In the genomic region with DNA sequence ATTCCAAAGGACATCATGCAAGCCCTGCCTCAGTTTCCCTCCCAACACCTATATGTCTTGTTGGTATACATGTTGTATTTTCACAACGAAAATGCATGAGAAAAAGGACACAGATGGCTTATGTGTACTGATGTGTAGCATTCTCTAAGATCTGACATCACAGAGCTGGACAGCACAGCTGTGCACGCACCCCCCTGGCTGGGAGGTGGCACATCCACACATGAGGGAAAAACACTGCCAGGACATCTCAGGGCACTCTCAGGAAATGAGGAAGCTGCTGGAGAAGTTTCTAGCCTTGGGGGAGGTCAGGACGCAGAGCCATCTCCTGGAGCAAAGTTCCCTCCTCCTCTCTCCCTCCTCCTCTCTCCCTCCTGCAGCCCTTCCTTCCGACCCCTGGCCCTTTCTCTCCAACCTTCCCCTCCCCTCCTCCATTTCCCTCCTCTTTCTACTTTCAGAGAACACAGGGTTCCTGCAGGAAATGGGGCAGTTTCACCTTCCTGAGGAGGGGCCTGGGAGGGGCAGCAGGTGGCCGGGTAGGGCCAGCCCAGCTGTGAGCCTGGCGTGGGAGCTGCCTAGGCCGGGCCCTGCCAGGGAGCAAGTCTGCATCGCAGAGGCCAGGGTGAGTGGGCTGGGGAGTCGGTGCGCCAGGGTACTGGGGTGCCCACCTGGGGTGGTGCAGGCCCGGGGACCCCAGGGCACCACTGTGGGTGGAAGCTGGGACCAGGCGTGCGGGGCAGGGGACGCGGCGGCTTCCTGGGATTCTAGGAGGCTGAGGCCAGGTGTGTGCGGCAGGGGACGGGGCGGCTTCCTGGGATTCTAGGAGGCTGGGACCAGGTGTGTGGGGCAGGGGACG, we compare ENCODE assay signal across 18 cellular contexts. TPM values are rescaled to one million over a fixed set of nuclear protein-coding genes. Genes with fewer than 3 reads are reported as not detected.
A peak's percentile ranks its signal among the peaks of the same experiment; 100 is the strongest.
DNase-seq lines count a peak whose midpoint lies in the region; ATAC-seq, FAIRE-seq and TF ChIP-seq lines count a peak whose summit lies in the region.
"Had no signal": no experiment of that assay in that cellular context is flagged by ENCODE, and none has a peak within 500 bp of the region (broad histone marks: within the 10 kb centered on the region; RNA-seq: fewer than 3 reads in every experiment).

TSS of gene DPEP1 (plus strand) at position 542 of the 853 bp plus-strand sequence. CDS start 16,769 bp downstream, outside the sequence.

- TF ChIP-seq CTCF in astrocyte (IDR thresholded peaks at IDR 0.05; ENCODE audit: insufficient read depth, low read depth, low read length) (no peak), mesothelial cell of epicardium (IDR thresholded peaks at IDR 0.05; ENCODE audit: unreplicated experiment) (no peak)

- H3K27me3 ChIP-seq in astrocyte (ENCODE audit: insufficient read depth, low read length) = no peaks in the 10 kb centered on the region

- H3K4me3 ChIP-seq in astrocyte (ENCODE audit: insufficient read depth, low read depth, low read length) = no peak within 1 kb of the TSS
- H3K4me3 ChIP-seq: adrenal gland, esophagus squamous epithelium had no signal

- H3K4me2 ChIP-seq in astrocyte (ENCODE audit: low read length) = no peak within 1 kb of the TSS

- peaks cover 10% of the 10 kb centered on the region for H3K27me3 Mint-ChIP-seq in astrocyte (ENCODE audit: low read depth, unreplicated experiment)
- H3K27me3 Mint-ChIP-seq in mesothelial cell of epicardium (ENCODE audit: low read depth) = peaks cover 3% of the 10 kb centered on the region
- H3K27me3 Mint-ChIP-seq: T-helper 17 cell had no signal

- H3K4me3 Mint-ChIP-seq in astrocyte (ENCODE audit: unreplicated experiment) (no peak within 1 kb of the TSS), mesothelial cell of epicardium (no peak within 1 kb of the TSS)
- H3K4me3 Mint-ChIP-seq: T-helper 17 cell had no signal

- H3K27ac Mint-ChIP-seq in astrocyte (ENCODE audit: unreplicated experiment) = peak within 1 kb of the TSS; percentile 58
- H3K27ac Mint-ChIP-seq in mesothelial cell of epicardium = peak within 1 kb of the TSS; percentile 44
- H3K27ac Mint-ChIP-seq: T-helper 17 cell had no signal

- peaks cover 4% of the 10 kb centered on the region for H3K4me1 Mint-ChIP-seq in astrocyte (ENCODE audit: low read depth, unreplicated experiment)
- H3K4me1 Mint-ChIP-seq in mesothelial cell of epicardium = peaks cover 8% of the 10 kb centered on the region

- no peaks in the 10 kb centered on the region for H3K36me3 ChIP-seq in astrocyte (ENCODE audit: insufficient read depth, low read length)
- H3K36me3 ChIP-seq: adrenal gland, esophagus squamous epithelium had no signal

- no peak within 1 kb of the TSS for H3K27ac ChIP-seq in astrocyte (ENCODE audit: low read depth, low read length)
- H3K27ac ChIP-seq: adrenal gland, esophagus squamous epithelium had no signal

- H4K20me1 ChIP-seq in astrocyte (ENCODE audit: insufficient read depth, low read length) = no peaks in the 10 kb centered on the region

- H3K9ac ChIP-seq in astrocyte (ENCODE audit: low read length) = no peak within 1 kb of the TSS

- H3K36me3 Mint-ChIP-seq in astrocyte (ENCODE audit: low read depth, unreplicated experiment) = no peaks in the 10 kb centered on the region
- no peaks in the 10 kb centered on the region for H3K36me3 Mint-ChIP-seq in mesothelial cell of epicardium

- H3K9me3 ChIP-seq in astrocyte (ENCODE audit: insufficient read depth, low read depth, low read length) = no peaks in the 10 kb centered on the region
- H3K9me3 ChIP-seq: adrenal gland, esophagus squamous epithelium had no signal

- no peak for ATAC-seq in HG03342 (IDR thresholded peaks at IDR 0.05; ENCODE audit: unreplicated experiment)
- ATAC-seq: PC-3, T-helper 17 cell had no signal

- no peaks in the 10 kb centered on the region for H3K79me2 ChIP-seq in astrocyte (ENCODE audit: insufficient read depth, low read length)

- no peaks in the 10 kb centered on the region for H3K9me3 Mint-ChIP-seq in astrocyte (ENCODE audit: unreplicated experiment)
- H3K9me3 Mint-ChIP-seq in mesothelial cell of epicardium = no peaks in the 10 kb centered on the region

- no peak for FAIRE-seq in astrocyte (lab: Jason Lieb, UNC)

- H3K4me1 ChIP-seq in astrocyte (ENCODE audit: insufficient read depth, low read length) = peaks cover 6% of the 10 kb centered on the region
- H3K4me1 ChIP-seq: adrenal gland had no signal

- H2AFZ ChIP-seq in astrocyte (ENCODE audit: low read depth, low read length) = no peak within 1 kb of the TSS

- DNase-seq in CD1c-positive myeloid dendritic cell (ENCODE audit: extremely low spot score) (peak; percentile 31), Kasumi-1 (lab: John Stamatoyannopoulos, UW) (peak; percentile 32 to 46), astrocyte (ENCODE audit: low read depth) (no peak), mesothelial cell of epicardium (ENCODE audit: low spot score in 2 of 2, unreplicated experiment in 2 of 2) (no peak), SK-N-DZ (ENCODE audit: low spot score) (no peak), AG08395 (ENCODE audit: low spot score) (no peak), NCI-H128 (lab: John Stamatoyannopoulos, UW; ENCODE audit: unreplicated experiment) (no peak)
- DNase-seq: activated CD4-positive, alpha-beta T cell treated with anti-CD3 and anti-CD28 coated beads for 4 hours; activated T-cell treated with anti-CD3 and anti-CD28 coated beads, Interleukin-2, amount 50 U/mL, for 1 hour; adrenal gland; DMS153; esophagus squamous epithelium; NCI-H1048; NCI-H345; nucleus accumbens; PC-3; T-helper 17 cell had no signal

RNA-seq across cellular contexts. Expression of gene DPEP1, which starts in this region (rescaled TPM):
- total RNA-seq in astrocyte (0.11 and 0.22 TPM in 2 replicates), mesothelial cell of epicardium (0.36 to 0.47 TPM (median 0.38 TPM) in 3 replicates)
- polyA plus RNA-seq in SK-N-DZ (2014; cell fraction: cytosol; rRNA removed) = 0.59 and 1.1 TPM in 2 replicates
- polyA plus RNA-seq in SK-N-DZ (2014; cell fraction: nucleus; rRNA removed) = 6.4 and 6.8 TPM in 2 replicates
- total RNA-seq: PC-3, T-helper 17 cell had no signal

Comparison
In these comparisons a context has a peak if more than half of its experiments do, and no peak if none do; other contexts are left out.
1. DNase-seq: peak in CD1c-positive myeloid dendritic cell (single experiment) and Kasumi-1 (2 of 2); none in astrocyte (single experiment), mesothelial cell of epicardium (0 of 2), SK-N-DZ (single experiment), AG08395 (single experiment) and NCI-H128 (single experiment).